Comparison of ENCODE assay signal across 2 cellular contexts in the genomic region with DNA sequence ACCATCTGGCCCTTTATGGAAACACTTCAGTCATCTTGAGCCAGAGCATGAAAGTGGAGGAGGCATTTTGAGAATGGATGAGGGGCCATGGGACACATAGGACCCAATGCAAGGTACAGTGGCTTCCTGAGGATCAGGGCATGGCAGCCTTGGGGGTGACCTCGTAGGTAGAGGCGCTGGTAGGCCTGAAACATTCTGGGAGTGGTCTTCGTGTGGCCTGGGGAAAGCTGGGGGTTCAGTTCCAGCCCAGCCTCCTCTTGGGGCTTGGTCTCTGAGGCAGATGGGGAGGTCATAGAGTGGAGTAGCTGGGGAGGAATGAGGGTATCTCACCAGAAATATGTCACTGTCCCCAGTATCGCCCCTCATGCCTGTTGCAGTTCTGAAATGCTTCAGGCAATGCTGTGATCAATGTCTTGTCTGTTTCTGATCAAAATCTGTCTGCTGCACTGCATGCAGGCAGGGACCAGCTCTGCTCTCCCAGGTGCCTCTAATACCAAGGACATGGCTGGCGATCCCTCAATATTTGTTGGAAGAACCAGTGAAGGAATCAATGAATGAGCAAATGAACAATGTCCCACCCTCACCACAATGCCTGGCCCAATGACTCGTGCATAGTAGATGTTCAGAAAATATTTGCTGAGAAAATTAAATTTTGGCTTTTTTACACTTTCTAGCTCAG.
TF ChIP-seq lines count a peak whose summit lies in the region.

No MANE protein-coding gene starts in this region.

TF ChIP-seq in HCT116, 20 proteins besides CTCF, POLR2A, EP300 and RAD21:
- TF ChIP-seq EGR1 (IDR thresholded peaks at IDR 0.05; ENCODE audit: low read depth) (no peak), POLR2AphosphoS5 (IDR thresholded peaks at IDR 0.05; ENCODE audit: low read depth, low read length) (0 out of 2 replicates have a peak, but pooled peaks have one; percentile 18), ELF1 (IDR thresholded peaks at IDR 0.05; ENCODE audit: borderline replicate concordance, low read depth) (no peak), CEBPB (IDR thresholded peaks at IDR 0.05; ENCODE audit: low read depth) (no peak), EZH2 (IDR thresholded peaks at IDR 0.05) (no peak), YY1 (IDR thresholded peaks at IDR 0.05; ENCODE audit: extremely low read depth, insufficient replicate concordance, low read depth, low read length) (no peak)
- TF ChIP-seq, protein P1, sequence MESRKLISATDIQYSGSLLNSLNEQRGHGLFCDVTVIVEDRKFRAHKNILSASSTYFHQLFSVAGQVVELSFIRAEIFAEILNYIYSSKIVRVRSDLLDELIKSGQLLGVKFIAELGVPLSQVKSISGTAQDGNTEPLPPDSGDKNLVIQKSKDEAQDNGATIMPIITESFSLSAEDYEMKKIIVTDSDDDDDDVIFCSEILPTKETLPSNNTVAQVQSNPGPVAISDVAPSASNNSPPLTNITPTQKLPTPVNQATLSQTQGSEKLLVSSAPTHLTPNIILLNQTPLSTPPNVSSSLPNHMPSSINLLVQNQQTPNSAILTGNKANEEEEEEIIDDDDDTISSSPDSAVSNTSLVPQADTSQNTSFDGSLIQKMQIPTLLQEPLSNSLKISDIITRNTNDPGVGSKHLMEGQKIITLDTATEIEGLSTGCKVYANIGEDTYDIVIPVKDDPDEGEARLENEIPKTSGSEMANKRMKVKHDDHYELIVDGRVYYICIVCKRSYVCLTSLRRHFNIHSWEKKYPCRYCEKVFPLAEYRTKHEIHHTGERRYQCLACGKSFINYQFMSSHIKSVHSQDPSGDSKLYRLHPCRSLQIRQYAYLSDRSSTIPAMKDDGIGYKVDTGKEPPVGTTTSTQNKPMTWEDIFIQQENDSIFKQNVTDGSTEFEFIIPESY (IDR thresholded peaks at IDR 0.05; ENCODE audit: extremely low read depth, insufficient replicate concordance, low read length), result no peak

TF ChIP-seq in GM23338, 12 proteins besides CTCF, POLR2A, EP300 and RAD21:
- TF ChIP-seq STAT1 (IDR thresholded peaks at IDR 0.05; ENCODE audit: unreplicated experiment) (no peak), EZH2phosphoT487 (IDR thresholded peaks at IDR 0.05; ENCODE audit: unreplicated experiment) (no peak), ZNF331 (CRISPR knock-in tag; IDR thresholded peaks at IDR 0.05; ENCODE audit: low read depth) (no peak), POLR2AphosphoS5 (IDR thresholded peaks at IDR 0.05; ENCODE audit: low read depth) (no peak), ZNF114 (CRISPR knock-in tag; IDR thresholded peaks at IDR 0.05) (no peak), CREB1 (CRISPR knock-in tag; IDR thresholded peaks at IDR 0.05; ENCODE audit: low read depth) (no peak), JUNB (IDR thresholded peaks at IDR 0.05; ENCODE audit: unreplicated experiment) (no peak)
- TF ChIP-seq, protein P2, sequence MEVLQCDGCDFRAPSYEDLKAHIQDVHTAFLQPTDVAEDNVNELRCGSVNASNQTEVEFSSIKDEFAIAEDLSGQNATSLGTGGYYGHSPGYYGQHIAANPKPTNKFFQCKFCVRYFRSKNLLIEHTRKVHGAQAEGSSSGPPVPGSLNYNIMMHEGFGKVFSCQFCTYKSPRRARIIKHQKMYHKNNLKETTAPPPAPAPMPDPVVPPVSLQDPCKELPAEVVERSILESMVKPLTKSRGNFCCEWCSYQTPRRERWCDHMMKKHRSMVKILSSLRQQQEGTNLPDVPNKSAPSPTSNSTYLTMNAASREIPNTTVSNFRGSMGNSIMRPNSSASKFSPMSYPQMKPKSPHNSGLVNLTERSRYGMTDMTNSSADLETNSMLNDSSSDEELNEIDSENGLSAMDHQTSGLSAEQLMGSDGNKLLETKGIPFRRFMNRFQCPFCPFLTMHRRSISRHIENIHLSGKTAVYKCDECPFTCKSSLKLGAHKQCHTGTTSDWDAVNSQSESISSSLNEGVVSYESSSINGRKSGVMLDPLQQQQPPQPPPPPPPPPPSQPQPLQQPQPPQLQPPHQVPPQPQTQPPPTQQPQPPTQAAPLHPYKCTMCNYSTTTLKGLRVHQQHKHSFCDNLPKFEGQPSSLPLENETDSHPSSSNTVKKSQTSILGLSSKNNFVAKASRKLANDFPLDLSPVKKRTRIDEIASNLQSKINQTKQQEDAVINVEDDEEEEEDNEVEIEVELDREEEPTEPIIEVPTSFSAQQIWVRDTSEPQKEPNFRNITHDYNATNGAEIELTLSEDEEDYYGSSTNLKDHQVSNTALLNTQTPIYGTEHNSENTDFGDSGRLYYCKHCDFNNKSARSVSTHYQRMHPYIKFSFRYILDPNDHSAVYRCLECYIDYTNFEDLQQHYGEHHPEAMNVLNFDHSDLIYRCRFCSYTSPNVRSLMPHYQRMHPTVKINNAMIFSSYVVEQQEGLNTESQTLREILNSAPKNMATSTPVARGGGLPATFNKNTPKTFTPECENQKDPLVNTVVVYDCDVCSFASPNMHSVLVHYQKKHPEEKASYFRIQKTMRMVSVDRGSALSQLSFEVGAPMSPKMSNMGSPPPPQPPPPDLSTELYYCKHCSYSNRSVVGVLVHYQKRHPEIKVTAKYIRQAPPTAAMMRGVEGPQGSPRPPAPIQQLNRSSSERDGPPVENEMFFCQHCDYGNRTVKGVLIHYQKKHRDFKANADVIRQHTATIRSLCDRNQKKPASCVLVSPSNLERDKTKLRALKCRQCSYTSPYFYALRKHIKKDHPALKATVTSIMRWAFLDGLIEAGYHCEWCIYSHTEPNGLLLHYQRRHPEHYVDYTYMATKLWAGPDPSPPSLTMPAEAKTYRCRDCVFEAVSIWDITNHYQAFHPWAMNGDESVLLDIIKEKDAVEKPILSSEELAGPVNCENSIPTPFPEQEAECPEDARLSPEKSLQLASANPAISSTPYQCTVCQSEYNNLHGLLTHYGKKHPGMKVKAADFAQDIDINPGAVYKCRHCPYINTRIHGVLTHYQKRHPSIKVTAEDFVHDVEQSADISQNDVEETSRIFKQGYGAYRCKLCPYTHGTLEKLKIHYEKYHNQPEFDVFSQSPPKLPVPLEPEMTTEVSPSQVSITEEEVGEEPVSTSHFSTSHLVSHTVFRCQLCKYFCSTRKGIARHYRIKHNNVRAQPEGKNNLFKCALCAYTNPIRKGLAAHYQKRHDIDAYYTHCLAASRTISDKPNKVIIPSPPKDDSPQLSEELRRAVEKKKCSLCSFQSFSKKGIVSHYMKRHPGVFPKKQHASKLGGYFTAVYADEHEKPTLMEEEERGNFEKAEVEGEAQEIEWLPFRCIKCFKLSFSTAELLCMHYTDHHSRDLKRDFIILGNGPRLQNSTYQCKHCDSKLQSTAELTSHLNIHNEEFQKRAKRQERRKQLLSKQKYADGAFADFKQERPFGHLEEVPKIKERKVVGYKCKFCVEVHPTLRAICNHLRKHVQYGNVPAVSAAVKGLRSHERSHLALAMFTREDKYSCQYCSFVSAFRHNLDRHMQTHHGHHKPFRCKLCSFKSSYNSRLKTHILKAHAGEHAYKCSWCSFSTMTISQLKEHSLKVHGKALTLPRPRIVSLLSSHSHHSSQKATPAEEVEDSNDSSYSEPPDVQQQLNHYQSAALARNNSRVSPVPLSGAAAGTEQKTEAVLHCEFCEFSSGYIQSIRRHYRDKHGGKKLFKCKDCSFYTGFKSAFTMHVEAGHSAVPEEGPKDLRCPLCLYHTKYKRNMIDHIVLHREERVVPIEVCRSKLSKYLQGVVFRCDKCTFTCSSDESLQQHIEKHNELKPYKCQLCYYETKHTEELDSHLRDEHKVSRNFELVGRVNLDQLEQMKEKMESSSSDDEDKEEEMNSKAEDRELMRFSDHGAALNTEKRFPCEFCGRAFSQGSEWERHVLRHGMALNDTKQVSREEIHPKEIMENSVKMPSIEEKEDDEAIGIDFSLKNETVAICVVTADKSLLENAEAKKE (CRISPR knock-in tag; IDR thresholded peaks at IDR 0.05), result no peak
- TF ChIP-seq, protein P3, sequence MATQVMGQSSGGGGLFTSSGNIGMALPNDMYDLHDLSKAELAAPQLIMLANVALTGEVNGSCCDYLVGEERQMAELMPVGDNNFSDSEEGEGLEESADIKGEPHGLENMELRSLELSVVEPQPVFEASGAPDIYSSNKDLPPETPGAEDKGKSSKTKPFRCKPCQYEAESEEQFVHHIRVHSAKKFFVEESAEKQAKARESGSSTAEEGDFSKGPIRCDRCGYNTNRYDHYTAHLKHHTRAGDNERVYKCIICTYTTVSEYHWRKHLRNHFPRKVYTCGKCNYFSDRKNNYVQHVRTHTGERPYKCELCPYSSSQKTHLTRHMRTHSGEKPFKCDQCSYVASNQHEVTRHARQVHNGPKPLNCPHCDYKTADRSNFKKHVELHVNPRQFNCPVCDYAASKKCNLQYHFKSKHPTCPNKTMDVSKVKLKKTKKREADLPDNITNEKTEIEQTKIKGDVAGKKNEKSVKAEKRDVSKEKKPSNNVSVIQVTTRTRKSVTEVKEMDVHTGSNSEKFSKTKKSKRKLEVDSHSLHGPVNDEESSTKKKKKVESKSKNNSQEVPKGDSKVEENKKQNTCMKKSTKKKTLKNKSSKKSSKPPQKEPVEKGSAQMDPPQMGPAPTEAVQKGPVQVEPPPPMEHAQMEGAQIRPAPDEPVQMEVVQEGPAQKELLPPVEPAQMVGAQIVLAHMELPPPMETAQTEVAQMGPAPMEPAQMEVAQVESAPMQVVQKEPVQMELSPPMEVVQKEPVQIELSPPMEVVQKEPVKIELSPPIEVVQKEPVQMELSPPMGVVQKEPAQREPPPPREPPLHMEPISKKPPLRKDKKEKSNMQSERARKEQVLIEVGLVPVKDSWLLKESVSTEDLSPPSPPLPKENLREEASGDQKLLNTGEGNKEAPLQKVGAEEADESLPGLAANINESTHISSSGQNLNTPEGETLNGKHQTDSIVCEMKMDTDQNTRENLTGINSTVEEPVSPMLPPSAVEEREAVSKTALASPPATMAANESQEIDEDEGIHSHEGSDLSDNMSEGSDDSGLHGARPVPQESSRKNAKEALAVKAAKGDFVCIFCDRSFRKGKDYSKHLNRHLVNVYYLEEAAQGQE (IDR thresholded peaks at IDR 0.05; ENCODE audit: unreplicated experiment), result no peak
